8 cellular contexts compared by ENCODE assay signal in genomic region chr12:57771873-57772428, GRCh38. TPM values are rescaled to one million over a fixed set of nuclear protein-coding genes. Genes with fewer than 3 reads are reported as not detected.
DNase-seq lines count a peak whose midpoint lies in the region; ATAC-seq and TF ChIP-seq lines count a peak whose summit lies in the region.

Gene METTL1 (minus strand): TSS chr12:57772105. CDS start chr12:57772083, 22 bp downstream.

- WGBS in IMR-90 (ENCODE audit: extremely low coverage in 2 of 2, insufficient read length in 1 of 2), 2 experiments, result 0% methylated on average over 14 of the region's 28 CpGs; no CpG with 5 or more reads in 1 of the 2 experiments
- 0% methylated on average over 28 of the region's 28 CpGs for WGBS in esophagus, 2 donors

- peak within 1 kb of the TSS; percentile 100 for H3K27ac Mint-ChIP-seq in activated T-cell treated with anti-CD3 and anti-CD28 coated beads, Interleukin-2, amount 50 U/mL, for 24 hours

- peaks cover 3% of the 10 kb centered on the region for H3K36me3 ChIP-seq in IMR-90 (ENCODE audit: control insufficient read depth, insufficient read depth, low read length)
- H3K36me3 ChIP-seq in PC-3 (ENCODE audit: low read depth, low read length), result peaks cover 18% of the 10 kb centered on the region
- H3K36me3 ChIP-seq in esophagus (ENCODE audit: control insufficient read depth in 2 of 2, insufficient read depth in 2 of 2, low read length in 1 of 2), result peaks cover 0 to 7% of the 10 kb centered on the region in 2 donors
- H3K36me3 ChIP-seq in muscle layer of colon (ENCODE audit: insufficient read depth, low read length), result peaks cover 9% of the 10 kb centered on the region

- H3K4me1 ChIP-seq in IMR-90 (ENCODE audit: control insufficient read depth, insufficient read depth, low read length), result peaks cover 6% of the 10 kb centered on the region; the same call in 1 of the 2 replicates
- peaks cover 20% of the 10 kb centered on the region for H3K4me1 ChIP-seq in PC-3 (ENCODE audit: insufficient read depth, low read length)
- H3K4me1 ChIP-seq in esophagus (ENCODE audit: control insufficient read depth in 2 of 2, insufficient read depth in 2 of 2, low read length in 1 of 2), result peaks cover 4 to 5% of the 10 kb centered on the region in 2 donors
- H3K4me1 ChIP-seq in muscle layer of colon (ENCODE audit: insufficient read depth, low read length), result peaks cover 7% of the 10 kb centered on the region

- H3K14ac ChIP-seq in IMR-90 (replicated peaks; ENCODE audit: low read depth, low read length), result peak within 1 kb of the TSS; percentile 95

- peak within 1 kb of the TSS; percentile 95 for H3K4me2 ChIP-seq in IMR-90 (ENCODE audit: low read depth, low read length)
- peak within 1 kb of the TSS; percentile 96 for H3K4me2 ChIP-seq in PC-3 (ENCODE audit: low read length)

- H2AFZ ChIP-seq in IMR-90 (replicated peaks; ENCODE audit: low read length, poor library complexity) (peak within 1 kb of the TSS; percentile 99), PC-3 (ENCODE audit: low read length) (peak within 1 kb of the TSS; percentile 94)

- peak within 1 kb of the TSS; percentile 98 for H3K4ac ChIP-seq in IMR-90 (ENCODE audit: low read depth, low read length)

- CTCF ChIA-PET in IMR-90 (lab: Yijun Ruan, JAX) (no interaction called here), PC-3 (lab: Charles Lee) (interaction anchor here (0.6 kb wide), 1 partner anchor 11 kb away, joined by 3 read pairs; the partner anchor contains the start of gene TSFM)

- peaks cover 57% of the 10 kb centered on the region for H3K36me3 Mint-ChIP-seq in activated T-cell treated with anti-CD3 and anti-CD28 coated beads, Interleukin-2, amount 50 U/mL, for 24 hours (ENCODE audit: low read depth)

- H3K79me1 ChIP-seq in IMR-90 (ENCODE audit: low read depth in 1 of 2, low read length in 2 of 2), result peaks cover 16 to 29% of the 10 kb centered on the region in 2 experiments; a peak in 3 of 4 replicates

- peak within 1 kb of the TSS; percentile 93 to 99 for H4K8ac ChIP-seq in IMR-90 (ENCODE audit: low read depth in 2 of 2, low read length in 2 of 2)

- peak within 1 kb of the TSS; percentile 97 for H2AK9ac ChIP-seq in IMR-90 (replicated peaks; ENCODE audit: low read depth, low read length, poor library complexity)

- no peaks in the 10 kb centered on the region for H3K9me2 ChIP-seq in PC-3 (replicated peaks; ENCODE audit: low read length)

- peaks cover 28% of the 10 kb centered on the region for H3K4me1 Mint-ChIP-seq in activated T-cell treated with anti-CD3 and anti-CD28 coated beads, Interleukin-2, amount 50 U/mL, for 24 hours (ENCODE audit: low read depth)

- H2BK15ac ChIP-seq in IMR-90 (ENCODE audit: low read depth, low read length), result peak within 1 kb of the TSS; percentile 78; the same call in 2 of the 3 replicates

- in situ Hi-C loops in IMR-90 (cut with MboI; ENCODE audit: low sequenced_read_pairs), result no loop called here

- peak; percentile 93 for TF ChIP-seq POLR2A in IMR-90 (IDR thresholded peaks at IDR 0.05; ENCODE audit: low read depth, low read length)

- DNase-seq in DMS 273 treated with DMSO at 0.1 percent for 48 hours (lab: John Stamatoyannopoulos, UW) (peak; percentile 88), IMR-90 (peak; percentile 97), PC-3 (peak; percentile 96)
- peak; percentile 97 for DNase-seq in activated T-cell treated with anti-CD3 and anti-CD28 coated beads, Interleukin-2, amount 50 U/mL, for 24 hours
- DNase-seq in stimulated activated CD8-positive, alpha-beta memory T cell treated with anti-CD3 and anti-CD28 coated beads, Interleukin-7, amount 100 ng/mL, for 24 hours (ENCODE audit: low read depth), result peak; percentile 89

- H3K9me3 Mint-ChIP-seq in activated T-cell treated with anti-CD3 and anti-CD28 coated beads, Interleukin-2, amount 50 U/mL, for 24 hours, result no peaks in the 10 kb centered on the region

- peak within 1 kb of the TSS; percentile 78 for H2BK5ac ChIP-seq in IMR-90 (ENCODE audit: low read depth, low read length, poor library complexity, severe bottlenecking)

- peak within 1 kb of the TSS; percentile 86 for H2BK120ac ChIP-seq in IMR-90 (ENCODE audit: low read depth, low read length)

- peak within 1 kb of the TSS; percentile 95 for H4K91ac ChIP-seq in IMR-90 (ENCODE audit: insufficient read depth, low read depth, low read length)

- no peaks in the 10 kb centered on the region for H3F3A ChIP-seq in PC-3 (ENCODE audit: low read length, unreplicated experiment)

- H3K23ac ChIP-seq in IMR-90 (ENCODE audit: low read depth, low read length), result peak within 1 kb of the TSS; percentile 98

- H3K18ac ChIP-seq in IMR-90 (ENCODE audit: low read depth, low read length), result peak within 1 kb of the TSS; percentile 62

- BruUV-seq in IMR-90 (replicated peaks; lab: Mats Ljungman, UMichigan) (no TSS peak), PC-3 (replicated peaks; lab: Mats Ljungman, UMichigan) (no TSS peak)

- peak within 1 kb of the TSS; percentile 98 for H3K4me3 Mint-ChIP-seq in activated T-cell treated with anti-CD3 and anti-CD28 coated beads, Interleukin-2, amount 50 U/mL, for 24 hours

- H4K20me1 ChIP-seq in IMR-90 (ENCODE audit: insufficient read depth, low read length) (no peaks in the 10 kb centered on the region), PC-3 (ENCODE audit: low read length) (no peaks in the 10 kb centered on the region)

- intact Hi-C loops in IMR-90 (cut with micrococcal nuclease) (no loop called here), PC-3 (cut with micrococcal nuclease) (no loop called here)

- peaks cover 9% of the 10 kb centered on the region for H3K9me1 ChIP-seq in IMR-90 (ENCODE audit: insufficient read depth, low read length)

- peak; percentile 77 for ATAC-seq in GM21528 (IDR thresholded peaks at IDR 0.05; ENCODE audit: low FRiP score, unreplicated experiment)
- ATAC-seq in IMR-90 (ENCODE audit: low read depth), result peak; percentile 93
- peak; percentile 88 for ATAC-seq in PC-3

- peak within 1 kb of the TSS; percentile 99 for H3K9ac ChIP-seq in IMR-90 (ENCODE audit: low read depth, low read length)
- peak within 1 kb of the TSS; percentile 96 for H3K9ac ChIP-seq in PC-3 (ENCODE audit: low read length)
- peak within 1 kb of the TSS; percentile 55 for H3K9ac ChIP-seq in muscle layer of colon (ENCODE audit: low read length)

- H3K79me2 ChIP-seq in PC-3 (ENCODE audit: low read length), result peaks cover 28% of the 10 kb centered on the region

- peak within 1 kb of the TSS; percentile 91 for H2AK5ac ChIP-seq in IMR-90 (ENCODE audit: low read depth, low read length)

- dilution Hi-C loops in IMR-90 (cut with HindIII; ENCODE audit: low sequenced_read_pairs, unreplicated experiment), result no loop called here

- no peaks in the 10 kb centered on the region for H3K9me3 ChIP-seq in IMR-90 (ENCODE audit: control insufficient read depth, insufficient read depth, low read length)
- H3K9me3 ChIP-seq in PC-3 (ENCODE audit: low read length), result no peaks in the 10 kb centered on the region
- no peaks in the 10 kb centered on the region for H3K9me3 ChIP-seq in esophagus (ENCODE audit: control insufficient read depth in 2 of 2, insufficient read depth in 1 of 2, low read depth in 1 of 2, low read length in 1 of 2)
- H3K9me3 ChIP-seq in muscle layer of colon (ENCODE audit: low read length), result no peaks in the 10 kb centered on the region

- 0 out of 2 replicates have a peak within 1 kb of the TSS, but pooled peaks have one; percentile 8 for H2BK20ac ChIP-seq in IMR-90 (ENCODE audit: low read depth, low read length)

- peak within 1 kb of the TSS; percentile 88 for H3K56ac ChIP-seq in IMR-90 (ENCODE audit: extremely low read depth, insufficient read depth, low read length)

- no peak for TF ChIP-seq CTCF in IMR-90 (conservative IDR thresholded peaks at IDR 0.05; ENCODE audit: low read depth, low read length)
- no peak for TF ChIP-seq CTCF in PC-3 (conservative IDR thresholded peaks at IDR 0.05; ENCODE audit: low read depth, low read length)

- H3K27me3 Mint-ChIP-seq in activated T-cell treated with anti-CD3 and anti-CD28 coated beads, Interleukin-2, amount 50 U/mL, for 24 hours, result peaks cover under 1% of the 10 kb centered on the region

- H3K4me3 ChIP-seq in IMR-90 (ENCODE audit: insufficient read depth, low read depth, low read length) (peak within 1 kb of the TSS; percentile 78), PC-3 (ENCODE audit: low read length) (peak within 1 kb of the TSS; percentile 84), esophagus (ENCODE audit: low read depth in 1 of 2, low read length in 2 of 2) (peak within 1 kb of the TSS; percentile 80 to 85), muscle layer of colon (ENCODE audit: low read depth in 1 of 2, low read length in 2 of 2) (peak within 1 kb of the TSS; percentile 72 to 82)

- POLR2A ChIA-PET in IMR-90 (lab: Charles Lee; ENCODE audit: unreplicated experiment), result interaction anchor here (0.9 kb wide), 1 partner anchor 27 kb away, joined by 4 read pairs; the partner anchor contains the start of gene TSPAN31
- POLR2A ChIA-PET in PC-3 (lab: Charles Lee; ENCODE audit: unreplicated experiment), result no interaction called here

- H3K27me3 ChIP-seq in IMR-90 (ENCODE audit: control insufficient read depth, insufficient read depth, low read length) (peaks cover 1% of the 10 kb centered on the region), PC-3 (ENCODE audit: low read length) (no peaks in the 10 kb centered on the region), esophagus (ENCODE audit: control insufficient read depth in 1 of 2, insufficient read depth in 2 of 2, low read length in 2 of 2) (no peaks in the 10 kb centered on the region), muscle layer of colon (ENCODE audit: control insufficient read depth in 1 of 2, insufficient read depth in 2 of 2, low read length in 2 of 2) (no peaks in the 10 kb centered on the region)

- H4K5ac ChIP-seq in IMR-90 (ENCODE audit: low read depth, low read length), result peak within 1 kb of the TSS; percentile 91

- peak within 1 kb of the TSS; percentile 82 for H3K27ac ChIP-seq in IMR-90 (ENCODE audit: insufficient read depth, low read length)
- peak within 1 kb of the TSS; percentile 86 for H3K27ac ChIP-seq in PC-3 (ENCODE audit: low read length)
- peak within 1 kb of the TSS; percentile 85 to 98 for H3K27ac ChIP-seq in esophagus (ENCODE audit: low read depth in 2 of 2, low read length in 1 of 2)
- peak within 1 kb of the TSS; percentile 95 for H3K27ac ChIP-seq in muscle layer of colon (ENCODE audit: low read depth, low read length)

- TF ChIP-seq RAD21 in IMR-90 (IDR thresholded peaks at IDR 0.05; ENCODE audit: low read length), result no peak

TF ChIP-seq in IMR-90, 13 proteins besides CTCF, POLR2A, EP300 and RAD21 (continues in another document):
- TF ChIP-seq MAFK (IDR thresholded peaks at IDR 0.05; ENCODE audit: low read depth, low read length) (no peak), CEBPB (IDR thresholded peaks at IDR 0.05; ENCODE audit: low read depth, low read length) (no peak), FOS (IDR thresholded peaks at IDR 0.05; ENCODE audit: low read depth, low read length) (no peak), RCOR1 (IDR thresholded peaks at IDR 0.05; ENCODE audit: insufficient replicate concordance, low read length) (no peak), SMC3 (IDR thresholded peaks at IDR 0.05; ENCODE audit: low read depth, low read length) (no peak)

RNA-seq across cellular contexts. Expression of gene METTL1, which starts in this region (rescaled TPM):
- total RNA-seq in IMR-90 (2012; rRNA removed), result 10.8 and 12.4 TPM in 2 replicates
- 27.5 and 31.4 TPM in 2 replicates for polyA plus RNA-seq in IMR-90 (2012; rRNA removed)
- 10.0 and 20.0 TPM in 2 replicates for polyA plus RNA-seq in IMR-90 (2012; cell fraction: cytosol; rRNA removed)
- polyA plus RNA-seq in IMR-90 (2012; cell fraction: nucleus; rRNA removed; ENCODE audit: low replicate concordance), result 31.9 and 38.5 TPM in 2 replicates
- total RNA-seq in PC-3 (2014; rRNA removed), result 25.2 and 29.8 TPM in 2 replicates
- 10 to 100 TPM; 18.8 to 19.3 TPM for polyA plus RNA-seq in esophagus

Comparison
In these comparisons a context has a peak if more than half of its experiments do, and no peak if none do; other contexts are left out.
1. Peak in every context shown above with its lines: DNase-seq, ATAC-seq, H3K4me3 ChIP-seq and H3K27ac ChIP-seq.